ENCODE assay signal across 1 cellular context in genomic region chr3:72042397-72043211, GRCh38.
TF ChIP-seq lines count a peak whose summit lies in the region.

No MANE protein-coding gene starts in this region.

TF ChIP-seq in GM12878, 131 proteins besides CTCF, POLR2A, EP300 and RAD21 (continued from another document):
- no peak for TF ChIP-seq HSF1 (IDR thresholded peaks at IDR 0.05; ENCODE audit: low read depth, low read length)
- no peak for TF ChIP-seq JUNB (IDR thresholded peaks at IDR 0.05)
- no peak for TF ChIP-seq FOS (IDR thresholded peaks at IDR 0.05; ENCODE audit: borderline replicate concordance, extremely low read depth, insufficient read length)
- no peak for TF ChIP-seq TBL1XR1 (IDR thresholded peaks at IDR 0.05; ENCODE audit: low read depth, low read length)
- no peak for TF ChIP-seq KDM1A (IDR thresholded peaks at IDR 0.05; ENCODE audit: borderline replicate concordance)
